16 cellular contexts compared by ENCODE assay signal in the genomic region with DNA sequence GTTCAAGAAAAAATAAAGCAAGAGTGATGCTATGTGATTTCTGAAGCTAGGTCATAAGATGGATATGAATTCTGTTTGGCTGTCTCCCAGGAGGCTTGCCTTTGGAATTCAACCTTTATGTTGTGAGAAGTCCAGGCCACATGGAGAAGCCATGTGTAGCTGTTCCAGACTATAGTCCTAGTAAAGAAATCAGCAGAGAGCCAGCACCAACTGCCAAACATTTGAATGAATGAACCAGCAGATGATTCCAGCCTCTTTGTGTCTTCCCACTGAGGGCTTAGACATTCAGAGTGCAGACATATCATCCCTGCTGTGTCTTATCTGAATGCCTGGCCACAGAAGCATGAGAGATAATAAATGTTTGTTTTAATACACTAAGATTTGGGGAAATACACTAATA.
"Had no signal": no experiment of that assay in that cellular context is flagged by ENCODE, and none has a peak within 500 bp of the region (broad histone marks: within the 10 kb centered on the region; RNA-seq: fewer than 3 reads in every experiment).

No MANE protein-coding gene starts in this region.

- H3K4me1 Mint-ChIP-seq: activated naive CD8-positive, alpha-beta T cell treated with anti-CD3 and anti-CD28 coated beads, Interleukin-2, amount 10 ng/mL, durations not matched to agents 7 days and 5 days; naive thymus-derived CD4-positive, alpha-beta T cell; stimulated activated naive B cell treated with anti-CD40 and anti-IgM and Interleukin-4, amounts not matched to agents 10 μg/mL and 1 μg/mL and 100 μg/mL, for 72 hours had no signal

- H3K27ac Mint-ChIP-seq: activated naive CD8-positive, alpha-beta T cell treated with anti-CD3 and anti-CD28 coated beads, Interleukin-2, amount 10 ng/mL, durations not matched to agents 7 days and 5 days; activated T-helper 1 cell treated with anti-CD3 and anti-CD28 coated beads, Interleukin-12 subunit alpha, Interleukin-12 subunit beta, Interleukin-2, Interleukin-4 antibody, amounts not matched to agents 30 ng/mL and 10 ng/mL and 1 ng/mL, durations not matched to agents 14 hours and 24 hours and 36 hours; naive thymus-derived CD4-positive, alpha-beta T cell; stimulated activated naive B cell treated with anti-CD40 and anti-IgM and Interleukin-4, amounts not matched to agents 10 μg/mL and 1 μg/mL and 100 μg/mL, for 72 hours; T-helper 2 cell treated with Interferon-gamma antibody and Interleukin-4, amounts not matched to agents 5 μg/mL and 100 μg/mL, for 36 hours had no signal

- H3K4me3 Mint-ChIP-seq: activated naive CD8-positive, alpha-beta T cell treated with anti-CD3 and anti-CD28 coated beads, Interleukin-2, amount 10 ng/mL, durations not matched to agents 7 days and 5 days; activated T-helper 1 cell treated with anti-CD3 and anti-CD28 coated beads, Interleukin-12 subunit alpha, Interleukin-12 subunit beta, Interleukin-2, Interleukin-4 antibody, amounts not matched to agents 30 ng/mL and 10 ng/mL and 1 ng/mL, durations not matched to agents 14 hours and 24 hours and 36 hours; naive thymus-derived CD4-positive, alpha-beta T cell; stimulated activated naive B cell treated with anti-CD40 and anti-IgM and Interleukin-4, amounts not matched to agents 10 μg/mL and 1 μg/mL and 100 μg/mL, for 72 hours; T-helper 2 cell treated with Interferon-gamma antibody and Interleukin-4, amounts not matched to agents 5 μg/mL and 100 μg/mL, for 36 hours had no signal

- H3K4me3 ChIP-seq: mucosa of descending colon, right atrium auricular region, thyroid gland had no signal

- DNase-seq: activated CD4-positive, CD25-positive, alpha-beta regulatory T cell treated with anti-CD3 and anti-CD28 coated beads, Interleukin-2, amount 50 U/mL, for 72 hours; activated naive CD4-positive, alpha-beta T cell; activated naive CD8-positive, alpha-beta T cell treated with anti-CD3 and anti-CD28 coated beads, Interleukin-2, amount 10 ng/mL, durations not matched to agents 7 days and 5 days; islet precursor cell; mucosa of descending colon; naive thymus-derived CD4-positive, alpha-beta T cell; posterior cingulate gyrus; stimulated activated CD4-positive, alpha-beta T cell treated with anti-CD3 and anti-CD28 coated beads, Interleukin-15, amount 100 ng/mL, for 24 hours; stimulated activated CD4-positive, alpha-beta T cell treated with anti-CD3 and anti-CD28 coated beads, Interleukin-4, amount 100 ng/mL, for 1 hour; stimulated activated naive B cell treated with anti-CD40 and anti-IgM and Interleukin-4, amounts not matched to agents 10 μg/mL and 1 μg/mL and 100 μg/mL, for 72 hours; thyroid gland had no signal

- H3K36me3 Mint-ChIP-seq: activated naive CD8-positive, alpha-beta T cell treated with anti-CD3 and anti-CD28 coated beads, Interleukin-2, amount 10 ng/mL, durations not matched to agents 7 days and 5 days; naive thymus-derived CD4-positive, alpha-beta T cell; stimulated activated naive B cell treated with anti-CD40 and anti-IgM and Interleukin-4, amounts not matched to agents 10 μg/mL and 1 μg/mL and 100 μg/mL, for 72 hours had no signal

- H3K36me3 ChIP-seq: neutrophil, right atrium auricular region, thyroid gland had no signal

- H3K4me1 ChIP-seq: right atrium auricular region, thyroid gland had no signal

- H3K9me3 Mint-ChIP-seq: activated naive CD8-positive, alpha-beta T cell treated with anti-CD3 and anti-CD28 coated beads, Interleukin-2, amount 10 ng/mL, durations not matched to agents 7 days and 5 days; activated T-helper 1 cell treated with anti-CD3 and anti-CD28 coated beads, Interleukin-12 subunit alpha, Interleukin-12 subunit beta, Interleukin-2, Interleukin-4 antibody, amounts not matched to agents 30 ng/mL and 10 ng/mL and 1 ng/mL, durations not matched to agents 14 hours and 24 hours and 36 hours; stimulated activated naive B cell treated with anti-CD40 and anti-IgM and Interleukin-4, amounts not matched to agents 10 μg/mL and 1 μg/mL and 100 μg/mL, for 72 hours had no signal

- ATAC-seq: mucosa of descending colon; naive thymus-derived CD4-positive, alpha-beta T cell; stimulated activated naive B cell treated with anti-CD40 and anti-IgM and Interleukin-4, amounts not matched to agents 10 μg/mL and 1 μg/mL and 100 μg/mL, for 72 hours had no signal

- H3K27ac ChIP-seq: epithelial cell of prostate, neutrophil, right atrium auricular region, thyroid gland had no signal

- H3K27me3 Mint-ChIP-seq: activated naive CD8-positive, alpha-beta T cell treated with anti-CD3 and anti-CD28 coated beads, Interleukin-2, amount 10 ng/mL, durations not matched to agents 7 days and 5 days; naive thymus-derived CD4-positive, alpha-beta T cell; stimulated activated naive B cell treated with anti-CD40 and anti-IgM and Interleukin-4, amounts not matched to agents 10 μg/mL and 1 μg/mL and 100 μg/mL, for 72 hours had no signal

- H3K27me3 ChIP-seq: neutrophil, right atrium auricular region, thyroid gland had no signal
